Comparison of ENCODE assay signal across 15 cellular contexts in the genomic region with DNA sequence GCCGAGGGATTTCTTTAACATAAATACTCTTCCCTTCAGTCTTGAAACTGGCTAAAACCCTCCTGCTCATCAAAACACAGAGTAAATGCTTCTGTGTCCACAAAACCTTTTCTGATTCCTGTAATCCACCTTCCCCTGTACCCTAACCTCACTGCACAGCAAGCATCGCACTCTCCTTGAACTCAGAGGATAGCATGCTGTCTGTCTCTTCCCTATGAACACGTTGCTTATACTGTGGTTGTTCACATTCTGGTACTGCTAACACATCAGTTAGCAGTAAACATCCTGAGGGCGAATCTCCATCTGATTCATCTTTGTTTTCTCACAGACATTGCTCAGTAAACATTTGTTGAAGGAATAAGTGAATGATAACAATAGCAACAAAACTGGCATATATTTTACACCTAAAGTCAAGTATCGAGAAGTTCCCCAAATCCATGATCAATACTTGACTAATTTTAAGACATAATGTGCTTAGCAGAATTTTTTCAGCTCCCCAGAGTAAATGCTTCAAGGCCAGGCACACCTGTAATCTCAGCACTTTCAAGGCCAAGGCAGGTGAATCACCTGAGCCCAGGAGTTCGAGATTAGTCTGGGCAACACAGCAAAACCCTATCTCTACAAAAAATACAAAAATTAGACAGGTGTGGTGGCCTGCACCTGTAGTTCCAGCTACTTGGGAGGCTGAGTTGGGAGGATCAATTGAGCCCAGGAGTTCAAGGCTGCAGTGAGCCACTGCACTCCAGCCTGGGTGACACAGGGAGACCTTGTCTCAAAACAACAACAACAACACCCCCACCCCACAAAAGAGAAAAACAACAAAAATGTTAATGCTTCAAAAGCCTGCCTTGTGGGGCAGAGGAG. TPM values are rescaled to one million over a fixed set of nuclear protein-coding genes. Genes with fewer than 3 reads are reported as not detected.
A peak's percentile ranks its signal among the peaks of the same experiment; 100 is the strongest.
DNase-seq lines count a peak whose midpoint lies in the region; ATAC-seq and TF ChIP-seq lines count a peak whose summit lies in the region.
"Had no signal": no experiment of that assay in that cellular context is flagged by ENCODE, and none has a peak within 500 bp of the region (broad histone marks: within the 10 kb centered on the region; RNA-seq: fewer than 3 reads in every experiment).

No MANE protein-coding gene starts in this region.

- WGBS in right cardiac atrium, result 90% methylated on average over 6 of the region's 6 CpGs
- WGBS in mesendoderm (ENCODE audit: extremely low coverage, insufficient coverage, low lambda C conversion rate), result no CpG with 5 or more reads among the region's 6 CpGs

- DNase-seq in right atrium auricular region (ENCODE audit: low spot score) (peak; percentile 36), right cardiac atrium (no peak), lower lobe of right lung (no peak), mesendoderm (no peak), left lobe of liver (ENCODE audit: low spot score) (no peak), GM10248 (ENCODE audit: extremely low spot score) (no peak)
- no peak for DNase-seq in activated naive CD8-positive, alpha-beta T cell treated with anti-CD3 and anti-CD28 coated beads, Interleukin-2, amount 10 ng/mL, durations not matched to agents 7 days and 5 days
- DNase-seq: activated CD4-positive, CD25-positive, alpha-beta regulatory T cell; aorta; GDM1; NCI-H1092 treated with DMSO at 0.1 percent for 48 hours; NCI-H510A treated with DMSO at 0.1 percent for 48 hours; sigmoid colon; SJCRH30 had no signal

- POLR2A ChIA-PET in activated naive CD8-positive, alpha-beta T cell treated with anti-CD3 and anti-CD28 coated beads, Interleukin-2, amount 10 ng/mL, durations not matched to agents 7 days and 5 days (lab: Charles Lee), result interaction anchor here (1.4 to 4.9 kb wide), 2 partner anchors 46 to 188 kb away, joined by 4 to 50 read pairs; partner anchors contain the start of genes LPIN2 and MYL12A
- POLR2A ChIA-PET in GM10248 (lab: Yijun Ruan, JAX), result no interaction called here

- ATAC-seq in right cardiac atrium (no peak), lower lobe of right lung (no peak), HG03442 (IDR thresholded peaks at IDR 0.05; ENCODE audit: unreplicated experiment) (no peak), left lobe of liver (no peak)
- ATAC-seq in activated naive CD8-positive, alpha-beta T cell treated with anti-CD3 and anti-CD28 coated beads, Interleukin-2, amount 10 ng/mL, durations not matched to agents 7 days and 5 days (ENCODE audit: low read depth), result no peak

- peaks cover 5% of the 10 kb centered on the region for H3K36me3 Mint-ChIP-seq in activated naive CD8-positive, alpha-beta T cell treated with anti-CD3 and anti-CD28 coated beads, Interleukin-2, amount 10 ng/mL, durations not matched to agents 7 days and 5 days

- H4K8ac ChIP-seq in mesendoderm (ENCODE audit: low read depth, low read length), result no peak overlapping the region

- H3K9me3 ChIP-seq in right atrium auricular region (no peaks in the 10 kb centered on the region), right cardiac atrium (ENCODE audit: control insufficient read depth, low read length) (no peaks in the 10 kb centered on the region), lower lobe of right lung (no peaks in the 10 kb centered on the region)
- H3K9me3 ChIP-seq: sigmoid colon, SJCRH30 had no signal

- no peak overlapping the region for H3K4me3 ChIP-seq in right atrium auricular region
- H3K4me3 ChIP-seq in right cardiac atrium (ENCODE audit: low read length), result no peak overlapping the region
- H3K4me3 ChIP-seq in lower lobe of right lung, result no peak overlapping the region
- no peak overlapping the region for H3K4me3 ChIP-seq in mesendoderm (ENCODE audit: low read length)
- H3K4me3 ChIP-seq: sigmoid colon, SJCRH30 had no signal

- H3K9me3 Mint-ChIP-seq in activated naive CD8-positive, alpha-beta T cell treated with anti-CD3 and anti-CD28 coated beads, Interleukin-2, amount 10 ng/mL, durations not matched to agents 7 days and 5 days, result peaks cover 4% of the 10 kb centered on the region

- H3K79me2 ChIP-seq in mesendoderm (ENCODE audit: control insufficient read depth, insufficient read depth, low read length), result no peaks in the 10 kb centered on the region

- H3K4ac ChIP-seq in mesendoderm (ENCODE audit: low read depth, low read length), result no peak overlapping the region

- H3K27ac Mint-ChIP-seq in activated naive CD8-positive, alpha-beta T cell treated with anti-CD3 and anti-CD28 coated beads, Interleukin-2, amount 10 ng/mL, durations not matched to agents 7 days and 5 days, result peak overlapping the region; percentile 82

- H2BK15ac ChIP-seq in mesendoderm (replicated peaks; ENCODE audit: low read depth), result no peak overlapping the region

- no peak overlapping the region for H3K27ac ChIP-seq in right atrium auricular region
- no peak overlapping the region for H3K27ac ChIP-seq in right cardiac atrium (ENCODE audit: low read length)
- H3K27ac ChIP-seq in lower lobe of right lung, result peak overlapping the region; percentile 33
- H3K27ac ChIP-seq in mesendoderm (ENCODE audit: low read depth, low read length), result no peak overlapping the region
- H3K27ac ChIP-seq: sigmoid colon, SJCRH30 had no signal

- no peak overlapping the region for H2BK120ac ChIP-seq in mesendoderm (ENCODE audit: low read depth, low read length)

- H3K18ac ChIP-seq in mesendoderm (ENCODE audit: low read length), result no peak overlapping the region

- H3K9ac ChIP-seq in mesendoderm (ENCODE audit: low read length), result no peak overlapping the region

- no peak overlapping the region for H3K23ac ChIP-seq in mesendoderm (ENCODE audit: low read length)

- intact Hi-C loops in right cardiac atrium (cut with DNase I) (loop anchor here in 1 of 4 donors (5.0 kb wide), 1 partner anchor 46 kb away; the partner anchor contains the start of gene LPIN2), lower lobe of right lung (cut with DNase I) (no loop called here)

- no peak overlapping the region for H3K4me2 ChIP-seq in mesendoderm (ENCODE audit: low read length)

- TF ChIP-seq CTCF in right atrium auricular region (IDR thresholded peaks at IDR 0.05) (no peak), lower lobe of right lung (IDR thresholded peaks at IDR 0.05) (no peak), GM10248 (IDR thresholded peaks at IDR 0.05; ENCODE audit: control extremely low read depth, extremely low read depth, low read depth, missing control alignments) (no peak)

- H3K56ac ChIP-seq in mesendoderm (ENCODE audit: low read length), result no peak overlapping the region

- no peak overlapping the region for H2BK5ac ChIP-seq in mesendoderm (ENCODE audit: low read length)

- CTCF ChIA-PET in GM10248 (lab: Yijun Ruan, JAX), result no interaction called here

- H3K4me3 Mint-ChIP-seq in activated naive CD8-positive, alpha-beta T cell treated with anti-CD3 and anti-CD28 coated beads, Interleukin-2, amount 10 ng/mL, durations not matched to agents 7 days and 5 days, result peak overlapping the region; percentile 14

- no peaks in the 10 kb centered on the region for H3K36me3 ChIP-seq in right atrium auricular region
- H3K36me3 ChIP-seq in lower lobe of right lung, result no peaks in the 10 kb centered on the region
- H3K36me3 ChIP-seq in mesendoderm (ENCODE audit: control insufficient read depth, insufficient read depth, low read length), result no peaks in the 10 kb centered on the region
- H3K36me3 ChIP-seq: sigmoid colon, SJCRH30 had no signal

- peaks cover 45% of the 10 kb centered on the region for H3K4me1 Mint-ChIP-seq in activated naive CD8-positive, alpha-beta T cell treated with anti-CD3 and anti-CD28 coated beads, Interleukin-2, amount 10 ng/mL, durations not matched to agents 7 days and 5 days

- no peaks in the 10 kb centered on the region for H3K27me3 Mint-ChIP-seq in activated naive CD8-positive, alpha-beta T cell treated with anti-CD3 and anti-CD28 coated beads, Interleukin-2, amount 10 ng/mL, durations not matched to agents 7 days and 5 days

- no peaks in the 10 kb centered on the region for H3K79me1 ChIP-seq in mesendoderm (ENCODE audit: low read length)

- no peak overlapping the region for H2AK5ac ChIP-seq in mesendoderm (ENCODE audit: low read length)

- H3K4me1 ChIP-seq in right atrium auricular region (peaks cover 0 to 25% of the 10 kb centered on the region in 2 donors), right cardiac atrium (ENCODE audit: control insufficient read depth, insufficient read depth, low read length) (no peaks in the 10 kb centered on the region), lower lobe of right lung (peaks cover 37% of the 10 kb centered on the region), mesendoderm (ENCODE audit: control insufficient read depth, low read depth, low read length) (no peaks in the 10 kb centered on the region)
- H3K4me1 ChIP-seq: SJCRH30 had no signal

- H3K27me3 ChIP-seq in right atrium auricular region (no peaks in the 10 kb centered on the region), right cardiac atrium (ENCODE audit: control insufficient read depth, insufficient read depth) (no peaks in the 10 kb centered on the region), lower lobe of right lung (ENCODE audit: low read depth) (no peaks in the 10 kb centered on the region), mesendoderm (ENCODE audit: insufficient read depth, low read length, poor library complexity) (no peaks in the 10 kb centered on the region)
- H3K27me3 ChIP-seq: sigmoid colon, SJCRH30 had no signal

- no peak overlapping the region for H4K5ac ChIP-seq in mesendoderm (ENCODE audit: low read length)

RNA-seq across cellular contexts. Expression of gene LPIN2, which starts 45.6 kb away (rescaled TPM):
- total RNA-seq in right atrium auricular region (10 to 100 TPM; 15.5 to 19.0 TPM), right cardiac atrium (10 to 100 TPM; 12.6 to 18.1 (median 14.2) TPM), lower lobe of right lung (51.1 TPM), left lobe of liver (58.9 TPM)
- polyA plus RNA-seq in right cardiac atrium, result 5.0 TPM
- total RNA-seq in activated naive CD8-positive, alpha-beta T cell treated with anti-CD3 and anti-CD28 coated beads, Interleukin-2, amount 10 ng/mL, durations not matched to agents 7 days and 5 days, result 10 to 100 TPM; 91.0 to 93.9 TPM
- polyA plus RNA-seq in mesendoderm (2013, experiment 1 of 2), result 7.8 TPM
- polyA plus RNA-seq in mesendoderm (2013, experiment 2 of 2), result 8.8 TPM
